Comparison of ENCODE assay signal across 11 cellular contexts in the genomic region with DNA sequence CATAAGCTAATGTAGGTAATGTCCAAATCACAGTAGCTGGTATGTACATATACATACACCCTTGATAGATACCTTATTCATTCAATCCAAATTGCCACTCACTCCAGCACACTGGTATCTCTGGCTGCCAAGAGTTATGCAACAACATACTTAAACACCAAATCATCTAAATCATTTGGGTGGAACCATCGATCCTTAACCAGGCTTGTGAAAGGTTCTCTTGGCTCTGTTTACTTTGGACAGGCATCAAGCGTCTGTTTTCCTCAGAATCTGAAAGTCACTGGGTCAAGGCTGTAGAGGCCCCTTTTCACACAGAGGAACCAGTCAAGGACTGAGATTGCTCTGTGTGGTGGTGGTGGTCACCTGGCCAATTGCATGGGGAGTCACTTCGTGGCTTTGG. TPM values are rescaled to one million over a fixed set of nuclear protein-coding genes. Genes with fewer than 3 reads are reported as not detected.
DNase-seq lines count a peak whose midpoint lies in the region; ATAC-seq and TF ChIP-seq lines count a peak whose summit lies in the region.
"Had no signal": no experiment of that assay in that cellular context is flagged by ENCODE, and none has a peak within 500 bp of the region (broad histone marks: within the 10 kb centered on the region; RNA-seq: fewer than 3 reads in every experiment).

No MANE protein-coding gene starts in this region.

- peak overlapping the region; percentile 17 for H3K4me3 ChIP-seq in adipocyte (ENCODE audit: low read length)

- TF ChIP-seq CTCF in nephron progenitor cell (IDR thresholded peaks at IDR 0.05) = no peak

- no peak for DNase-seq in stimulated activated naive CD8-positive, alpha-beta T cell treated with anti-CD3 and anti-CD28 coated beads, Interleukin-15, amount 100 ng/mL, for 72 hours
- DNase-seq in adipocyte (ENCODE audit: low read depth) = peak; percentile 79
- DNase-seq in kidney tubule cell (ENCODE audit: low spot score) = peak; percentile 76
- DNase-seq in NCI-H748 (lab: John Stamatoyannopoulos, UW; ENCODE audit: unreplicated experiment) = no peak
- DNase-seq in nephron progenitor cell = no peak
- DNase-seq in left colon = no peak
- DNase-seq: activated T-cell treated with anti-CD3 and anti-CD28 coated beads, Interleukin-2, amount 50 U/mL, for 72 hours; retina; T-helper 17 cell had no signal

- peak overlapping the region; percentile 71 for H3K4me3 Mint-ChIP-seq in stimulated activated naive CD8-positive, alpha-beta T cell treated with anti-CD3 and anti-CD28 coated beads, Interleukin-15, Interleukin-2, amounts not matched to agents 100 ng/mL and 50 ng/mL, for 24 hours
- H3K4me3 Mint-ChIP-seq in stimulated activated naive CD8-positive, alpha-beta T cell treated with anti-CD3 and anti-CD28 coated beads, Interleukin-15, amount 100 ng/mL, for 72 hours = no peak overlapping the region
- H3K4me3 Mint-ChIP-seq in nephron progenitor cell = no peak overlapping the region
- H3K4me3 Mint-ChIP-seq: T-helper 17 cell had no signal

- H3K9me3 ChIP-seq in adipocyte (ENCODE audit: control insufficient read depth, low read length) = no peaks in the 10 kb centered on the region

- intact Hi-C loops in left colon (cut with DNase I, micrococcal nuclease) = no loop called here

- H3K27me3 Mint-ChIP-seq in stimulated activated naive CD8-positive, alpha-beta T cell treated with anti-CD3 and anti-CD28 coated beads, Interleukin-15, Interleukin-2, amounts not matched to agents 100 ng/mL and 50 ng/mL, for 24 hours = no peaks in the 10 kb centered on the region
- no peaks in the 10 kb centered on the region for H3K27me3 Mint-ChIP-seq in stimulated activated naive CD8-positive, alpha-beta T cell treated with anti-CD3 and anti-CD28 coated beads, Interleukin-15, amount 100 ng/mL, for 72 hours
- peaks cover 4% of the 10 kb centered on the region for H3K27me3 Mint-ChIP-seq in nephron progenitor cell (ENCODE audit: low read depth, poor library complexity)
- H3K27me3 Mint-ChIP-seq: T-helper 17 cell had no signal

- H3K4me1 Mint-ChIP-seq in stimulated activated naive CD8-positive, alpha-beta T cell treated with anti-CD3 and anti-CD28 coated beads, Interleukin-15, Interleukin-2, amounts not matched to agents 100 ng/mL and 50 ng/mL, for 24 hours (ENCODE audit: low read depth) = peaks cover 75% of the 10 kb centered on the region
- peaks cover 65% of the 10 kb centered on the region for H3K4me1 Mint-ChIP-seq in stimulated activated naive CD8-positive, alpha-beta T cell treated with anti-CD3 and anti-CD28 coated beads, Interleukin-15, amount 100 ng/mL, for 72 hours
- peaks cover 7% of the 10 kb centered on the region for H3K4me1 Mint-ChIP-seq in nephron progenitor cell

- peaks cover 4% of the 10 kb centered on the region for H3K9me3 Mint-ChIP-seq in stimulated activated naive CD8-positive, alpha-beta T cell treated with anti-CD3 and anti-CD28 coated beads, Interleukin-15, Interleukin-2, amounts not matched to agents 100 ng/mL and 50 ng/mL, for 24 hours
- no peaks in the 10 kb centered on the region for H3K9me3 Mint-ChIP-seq in stimulated activated naive CD8-positive, alpha-beta T cell treated with anti-CD3 and anti-CD28 coated beads, Interleukin-15, amount 100 ng/mL, for 72 hours
- H3K9me3 Mint-ChIP-seq in nephron progenitor cell = no peaks in the 10 kb centered on the region

- peaks cover 23% of the 10 kb centered on the region for H3K36me3 Mint-ChIP-seq in stimulated activated naive CD8-positive, alpha-beta T cell treated with anti-CD3 and anti-CD28 coated beads, Interleukin-15, Interleukin-2, amounts not matched to agents 100 ng/mL and 50 ng/mL, for 24 hours (ENCODE audit: low read depth)
- no peaks in the 10 kb centered on the region for H3K36me3 Mint-ChIP-seq in nephron progenitor cell (ENCODE audit: low read depth)

- H3K27ac Mint-ChIP-seq in stimulated activated naive CD8-positive, alpha-beta T cell treated with anti-CD3 and anti-CD28 coated beads, Interleukin-15, Interleukin-2, amounts not matched to agents 100 ng/mL and 50 ng/mL, for 24 hours = peak overlapping the region; percentile 98
- H3K27ac Mint-ChIP-seq in stimulated activated naive CD8-positive, alpha-beta T cell treated with anti-CD3 and anti-CD28 coated beads, Interleukin-15, amount 100 ng/mL, for 72 hours = peak overlapping the region in 1 of 2 donors; percentile 64
- no peak overlapping the region for H3K27ac Mint-ChIP-seq in nephron progenitor cell

- peaks cover 38% of the 10 kb centered on the region for H3K4me1 ChIP-seq in adipocyte (ENCODE audit: control insufficient read depth, insufficient read depth, low read length)

- ATAC-seq in stimulated activated naive CD8-positive, alpha-beta T cell treated with anti-CD3 and anti-CD28 coated beads, Interleukin-15, amount 100 ng/mL, for 72 hours = no peak
- no peak for ATAC-seq in left colon
- ATAC-seq in GM21381 (IDR thresholded peaks at IDR 0.05; ENCODE audit: unreplicated experiment) = no peak
- ATAC-seq: T-helper 17 cell had no signal

- no peak overlapping the region for H3K9ac ChIP-seq in adipocyte (ENCODE audit: low read length)

- H3K36me3 ChIP-seq in adipocyte (ENCODE audit: control insufficient read depth, insufficient read depth, low read length, severe bottlenecking) = no peaks in the 10 kb centered on the region

- no peaks in the 10 kb centered on the region for H3K27me3 ChIP-seq in adipocyte (replicated peaks; ENCODE audit: control insufficient read depth, insufficient read depth, low read length)

RNA-seq across cellular contexts. Expression of a gene that starts 24.6 kb away (rescaled TPM):
- 1 to 10 TPM; 2.8 to 8.3 TPM for total RNA-seq in left colon

Comparison
In these comparisons a context has a peak if more than half of its experiments do, and no peak if none do; other contexts are left out.
1. DNase-seq: peak in adipocyte (single experiment) and kidney tubule cell (single experiment); none in stimulated activated naive CD8-positive, alpha-beta T cell treated with anti-CD3 and anti-CD28 coated beads, Interleukin-15, amount 100 ng/mL, for 72 hours (0 of 2), NCI-H748 (single experiment), nephron progenitor cell (single experiment) and left colon (0 of 2).